ENCODE assay signal across 11 cellular contexts in the genomic region with DNA sequence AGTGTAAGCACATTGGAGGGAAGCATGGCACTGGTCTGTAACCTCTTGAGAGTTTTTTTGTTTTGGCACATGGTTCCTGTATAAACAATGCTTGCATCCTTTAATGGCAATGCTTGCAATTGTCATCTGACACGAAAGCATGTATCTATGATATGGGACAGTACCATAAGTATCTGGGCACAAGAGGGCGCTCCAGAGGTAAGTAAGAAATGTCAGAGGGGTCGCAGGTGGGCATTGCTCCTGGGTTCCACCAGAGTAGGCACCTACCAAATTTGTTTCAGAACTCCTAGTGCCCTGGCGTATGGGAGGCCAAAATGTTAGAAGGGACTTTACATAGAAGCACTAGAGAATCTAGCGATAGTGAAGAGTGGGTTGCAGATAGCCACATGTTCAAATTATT. TPM values are rescaled to one million over a fixed set of nuclear protein-coding genes. Genes with fewer than 3 reads are reported as not detected.
DNase-seq lines count a peak whose midpoint lies in the region; ATAC-seq and TF ChIP-seq lines count a peak whose summit lies in the region.
"Had no signal": no experiment of that assay in that cellular context is flagged by ENCODE, and none has a peak within 500 bp of the region (broad histone marks: within the 10 kb centered on the region; RNA-seq: fewer than 3 reads in every experiment).

No MANE protein-coding gene starts in this region.

- no peaks in the 10 kb centered on the region for H3K9me3 ChIP-seq in HCT116 (ENCODE audit: control insufficient read depth in 1 of 2, insufficient read depth in 1 of 2, low read depth in 1 of 2, low read length in 2 of 2)
- H3K9me3 ChIP-seq in thyroid gland, result no peaks in the 10 kb centered on the region
- H3K9me3 ChIP-seq: left ventricle myocardium inferior, transverse colon had no signal

- WGBS in thyroid gland, 2 donors, result 49 to 50% methylated on average over 5 of the region's 5 CpGs

- no peak overlapping the region for H3K27ac ChIP-seq in HCT116 (ENCODE audit: low read depth, low read length)
- no peak overlapping the region for H3K27ac ChIP-seq in thyroid gland
- H3K27ac ChIP-seq: left ventricle myocardium inferior, transverse colon had no signal

- H3K9ac ChIP-seq in HCT116 (ENCODE audit: low read length), result no peak overlapping the region

- peak; percentile 56 for DNase-seq in D341Med (ENCODE audit: low spot score)
- DNase-seq in HCT116 (ENCODE audit: low read depth, low spot score), result peak; percentile 15
- peak; percentile 37 for DNase-seq in RPMI8226
- peak; percentile 10 for DNase-seq in glomerular endothelial cell (ENCODE audit: extremely low read depth, low read depth, low spot score)
- DNase-seq in thyroid gland, result no peak
- no peak for DNase-seq in mucosa of gallbladder (ENCODE audit: low spot score)
- no peak for DNase-seq in NOMO-1 treated with DMSO at 0.1 percent for 48 hours (lab: John Stamatoyannopoulos, UW; ENCODE audit: unreplicated experiment)
- no peak for DNase-seq in NCI-H226
- DNase-seq: left ventricle myocardium inferior; stimulated activated CD4-positive, alpha-beta T cell treated with anti-CD3 and anti-CD28 coated beads, Interleukin-12 subunit alpha, Interleukin-12 subunit beta, amount 100 ng/mL, for 4 hours; transverse colon had no signal

- H3K79me2 ChIP-seq in HCT116 (ENCODE audit: insufficient read depth, low read length), result no peaks in the 10 kb centered on the region

- H3K4me2 ChIP-seq in HCT116 (ENCODE audit: low read length), result no peak overlapping the region

- H3K4me1 ChIP-seq in HCT116 (ENCODE audit: control insufficient read depth in 1 of 2, insufficient read depth in 2 of 2, low read length in 2 of 2), result no peaks in the 10 kb centered on the region
- H3K4me1 ChIP-seq in thyroid gland, result no peaks in the 10 kb centered on the region
- H3K4me1 ChIP-seq: left ventricle myocardium inferior, transverse colon had no signal

- peak; percentile 41 for TF ChIP-seq RAD21 in HCT116 (IDR thresholded peaks at IDR 0.05; ENCODE audit: low read depth)

- H2AFZ ChIP-seq in HCT116 (ENCODE audit: low read depth, low read length, poor library complexity, severe bottlenecking), result no peak overlapping the region

- CTCF ChIA-PET in HCT116 (lab: Charles Lee), result interaction anchor here (1.0 kb wide), 1 partner anchor 641 kb away, joined by 3 read pairs; no protein-coding TSS in a partner anchor

- RAD21 ChIA-PET in HCT116 (lab: Charles Lee; ENCODE audit: low non-redundant PET in 1 of 2, low total read pairs in 2 of 2, uncharacterized antibody in 2 of 2, unreplicated experiment in 2 of 2), result no interaction called here

- POLR2A ChIA-PET in HCT116 (lab: Charles Lee), result no interaction called here

- no peaks in the 10 kb centered on the region; a peak in 1 of 4 replicates for H3K36me3 ChIP-seq in HCT116 (ENCODE audit: control insufficient read depth in 1 of 2, insufficient read depth in 2 of 2, low read length in 2 of 2)
- H3K36me3 ChIP-seq in thyroid gland, result no peaks in the 10 kb centered on the region
- H3K36me3 ChIP-seq: left ventricle myocardium inferior, transverse colon had no signal

- H3K9me2 ChIP-seq in HCT116 (ENCODE audit: insufficient read depth), result peaks cover 6% of the 10 kb centered on the region; the same call in 1 of the 2 replicates

- intact Hi-C loops in HCT116 (cut with micrococcal nuclease), result no loop called here
- intact Hi-C loops in thyroid gland (cut with DNase I), result no loop called here

- TF ChIP-seq POLR2A in HCT116 (IDR thresholded peaks at IDR 0.05; ENCODE audit: borderline replicate concordance, extremely low read depth, insufficient read depth, insufficient read length), result no peak
- TF ChIP-seq POLR2A in thyroid gland (IDR thresholded peaks at IDR 0.05), result no peak

- TF ChIP-seq CTCF in HCT116 (IDR thresholded peaks at IDR 0.05 in 2 of 3, conservative IDR thresholded peaks at IDR 0.05 in 1 of 3; ENCODE audit: borderline replicate concordance in 1 of 3, insufficient read depth in 1 of 3, low read depth in 2 of 3, low read length in 2 of 3), result peak in 2 of 3 experiments; percentile 60 to 73; a peak in 4 of 6 replicates
- no peak for TF ChIP-seq CTCF in thyroid gland (IDR thresholded peaks at IDR 0.05)

- H3K27me3 ChIP-seq in HCT116 (ENCODE audit: insufficient read depth, low read length), result no peaks in the 10 kb centered on the region
- no peaks in the 10 kb centered on the region for H3K27me3 ChIP-seq in thyroid gland
- H3K27me3 ChIP-seq: transverse colon had no signal

- no peaks in the 10 kb centered on the region for H4K20me1 ChIP-seq in HCT116 (ENCODE audit: insufficient read depth)

- H3K4me3 ChIP-seq in HCT116 (replicated peaks in 1 of 2; ENCODE audit: low read depth in 1 of 2, low read length in 2 of 2) (no peak overlapping the region), thyroid gland (replicated peaks in 1 of 3) (no peak overlapping the region)
- H3K4me3 ChIP-seq: left ventricle myocardium inferior, transverse colon had no signal

- ATAC-seq in HCT116, result peak; percentile 76

- BruUV-seq in HCT116 (replicated peaks; lab: Mats Ljungman, UMichigan), result no TSS peak

TF ChIP-seq in HCT116, 20 proteins besides CTCF, POLR2A, EP300 and RAD21:
- no peak for TF ChIP-seq EZH2phosphoT487 (IDR thresholded peaks at IDR 0.05; ENCODE audit: borderline replicate concordance)
- TF ChIP-seq ELF1 (IDR thresholded peaks at IDR 0.05; ENCODE audit: borderline replicate concordance, low read depth), result no peak
- no peak for TF ChIP-seq CBX3 (IDR thresholded peaks at IDR 0.05; ENCODE audit: low read depth)
- no peak for TF ChIP-seq TCF7L2 (IDR thresholded peaks at IDR 0.05; ENCODE audit: borderline replicate concordance, extremely low read depth, insufficient read depth, insufficient read length)
- no peak for TF ChIP-seq SIN3A (IDR thresholded peaks at IDR 0.05; ENCODE audit: low read depth)
- TF ChIP-seq JUND (IDR thresholded peaks at IDR 0.05), result no peak
- TF ChIP-seq YY1 (IDR thresholded peaks at IDR 0.05; ENCODE audit: extremely low read depth, insufficient replicate concordance, low read depth, low read length), result no peak
- TF ChIP-seq, protein P1, sequence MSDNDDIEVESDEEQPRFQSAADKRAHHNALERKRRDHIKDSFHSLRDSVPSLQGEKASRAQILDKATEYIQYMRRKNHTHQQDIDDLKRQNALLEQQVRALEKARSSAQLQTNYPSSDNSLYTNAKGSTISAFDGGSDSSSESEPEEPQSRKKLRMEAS (IDR thresholded peaks at IDR 0.05), result no peak
- TF ChIP-seq CEBPB (IDR thresholded peaks at IDR 0.05; ENCODE audit: low read depth), result no peak
- TF ChIP-seq ZNF274 (IDR thresholded peaks at IDR 0.05; ENCODE audit: low read depth, low read length), result no peak
- no peak for TF ChIP-seq FOSL1 (IDR thresholded peaks at IDR 0.05; ENCODE audit: low read depth)
- no peak for TF ChIP-seq REST (IDR thresholded peaks at IDR 0.05; ENCODE audit: low read depth)
- TF ChIP-seq EGR1 (IDR thresholded peaks at IDR 0.05; ENCODE audit: low read depth), result no peak
- no peak for TF ChIP-seq EZH2 (IDR thresholded peaks at IDR 0.05)
- TF ChIP-seq ZFX (IDR thresholded peaks at IDR 0.05), result no peak
- no peak for TF ChIP-seq ATF3 (IDR thresholded peaks at IDR 0.05)
- TF ChIP-seq ZBTB33 (IDR thresholded peaks at IDR 0.05; ENCODE audit: extremely low read depth, insufficient replicate concordance, low read length), result no peak

RNA-seq across cellular contexts. Expression of gene BCHE, which starts 58.7 kb away (rescaled TPM):
- not detected for total RNA-seq in HCT116 (2021; ENCODE audit: unreplicated experiment)
- polyA plus RNA-seq in HCT116 (2012), result not detected in 2 replicates
- 29.0 and 29.1 TPM in 2 replicates for total RNA-seq in glomerular endothelial cell
- 1 to 10 TPM in 3 of 4 donors, under 1 TPM in 1; 0.44 to 6.6 (median 1.6) TPM for total RNA-seq in thyroid gland
- total RNA-seq in mucosa of gallbladder, result 4.0 TPM

Comparison
In these comparisons a context has a peak if more than half of its experiments do, and no peak if none do; other contexts are left out.
1. DNase-seq: peak in D341Med (single experiment), HCT116 (single experiment), RPMI8226 (single experiment) and glomerular endothelial cell (single experiment); none in thyroid gland (0 of 2), mucosa of gallbladder (single experiment), NOMO-1 treated with DMSO at 0.1 percent for 48 hours (single experiment) and NCI-H226 (single experiment).
2. CTCF ChIP-seq: peak in HCT116 (2 of 3); none in thyroid gland (0 of 6).